ENCODE assay signal across 1 cellular context in genomic region chr6:34572021-34572420, GRCh38.
TF ChIP-seq lines count a peak whose summit lies in the region.

No MANE protein-coding gene starts in this region.

TF ChIP-seq in WTC11, 78 proteins besides CTCF, POLR2A, EP300 and RAD21 (continued from another document):
- TF ChIP-seq ATF1 (CRISPR knock-in tag; IDR thresholded peaks at IDR 0.05) (no peak), FOXP1 (CRISPR knock-in tag; IDR thresholded peaks at IDR 0.05; ENCODE audit: borderline replicate concordance) (no peak), AFF4 (CRISPR knock-in tag; IDR thresholded peaks at IDR 0.05; ENCODE audit: borderline replicate concordance) (no peak), MYBL2 (CRISPR knock-in tag; IDR thresholded peaks at IDR 0.05) (no peak), ZNF416 (CRISPR knock-in tag; IDR thresholded peaks at IDR 0.05) (no peak), SP1 (CRISPR knock-in tag; conservative IDR thresholded peaks at IDR 0.05) (no peak), ARID4B (CRISPR knock-in tag; IDR thresholded peaks at IDR 0.05; ENCODE audit: borderline replicate concordance) (no peak), ETV6 (CRISPR knock-in tag; IDR thresholded peaks at IDR 0.05) (no peak)
- TF ChIP-seq, protein P1, sequence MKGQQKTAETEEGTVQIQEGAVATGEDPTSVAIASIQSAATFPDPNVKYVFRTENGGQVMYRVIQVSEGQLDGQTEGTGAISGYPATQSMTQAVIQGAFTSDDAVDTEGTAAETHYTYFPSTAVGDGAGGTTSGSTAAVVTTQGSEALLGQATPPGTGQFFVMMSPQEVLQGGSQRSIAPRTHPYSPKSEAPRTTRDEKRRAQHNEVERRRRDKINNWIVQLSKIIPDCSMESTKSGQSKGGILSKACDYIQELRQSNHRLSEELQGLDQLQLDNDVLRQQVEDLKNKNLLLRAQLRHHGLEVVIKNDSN (CRISPR knock-in tag; IDR thresholded peaks at IDR 0.05), result no peak
- TF ChIP-seq, protein P2, sequence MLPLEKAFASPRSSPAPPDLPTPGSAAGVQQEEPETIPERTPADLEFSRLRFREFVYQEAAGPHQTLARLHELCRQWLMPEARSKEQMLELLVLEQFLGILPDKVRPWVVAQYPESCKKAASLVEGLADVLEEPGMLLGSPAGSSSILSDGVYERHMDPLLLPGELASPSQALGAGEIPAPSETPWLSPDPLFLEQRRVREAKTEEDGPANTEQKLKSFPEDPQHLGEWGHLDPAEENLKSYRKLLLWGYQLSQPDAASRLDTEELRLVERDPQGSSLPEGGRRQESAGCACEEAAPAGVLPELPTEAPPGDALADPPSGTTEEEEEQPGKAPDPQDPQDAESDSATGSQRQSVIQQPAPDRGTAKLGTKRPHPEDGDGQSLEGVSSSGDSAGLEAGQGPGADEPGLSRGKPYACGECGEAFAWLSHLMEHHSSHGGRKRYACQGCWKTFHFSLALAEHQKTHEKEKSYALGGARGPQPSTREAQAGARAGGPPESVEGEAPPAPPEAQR (CRISPR knock-in tag; IDR thresholded peaks at IDR 0.05), result no peak
